ENCODE assay signal across 26 cellular contexts in genomic region chr19:19653597-19654147, GRCh38. TPM values are rescaled to one million over a fixed set of nuclear protein-coding genes. Genes with fewer than 3 reads are reported as not detected.
"Had no signal": no experiment of that assay in that cellular context is flagged by ENCODE, and none has a peak within 500 bp of the region (broad histone marks: within the 10 kb centered on the region; RNA-seq: fewer than 3 reads in every experiment).

No MANE protein-coding gene starts in this region.

- H3K27ac ChIP-seq: gastrocnemius medialis, parathyroid adenoma, psoas muscle, testis, transverse colon, VCaP had no signal

- ATAC-seq: activated CD4-positive, CD25-positive, alpha-beta regulatory T cell treated with anti-CD3 and anti-CD28 coated beads, Interleukin-2, amount 50 U/mL, for 24 hours; gastrocnemius medialis; left colon; psoas muscle had no signal

- H3K27me3 ChIP-seq: gastrocnemius medialis, testis, transverse colon had no signal

- H3K9me3 Mint-ChIP-seq: activated naive CD4-positive, alpha-beta T cell treated with anti-CD3 and anti-CD28 coated beads, Interleukin-2, amount 50 U/mL, for 72 hours; nephron progenitor cell had no signal

- H3K27ac Mint-ChIP-seq: nephron progenitor cell had no signal

- FAIRE-seq: colon, endometrium, keratinocyte, TTC549 had no signal

- H3K4me3 ChIP-seq: gastrocnemius medialis, psoas muscle, testis, transverse colon had no signal

- H3K4me3 Mint-ChIP-seq: nephron progenitor cell had no signal

- H3K4me1 Mint-ChIP-seq: nephron progenitor cell had no signal

- DNase-seq: activated CD4-positive, alpha-beta T cell treated with anti-CD3 and anti-CD28 coated beads for 48 hours; activated CD4-positive, alpha-beta T cell treated with anti-CD3 and anti-CD28 coated beads, Interleukin-2, amount 50 U/mL, for 48 hours; activated CD8-positive, alpha-beta memory T cell treated with anti-CD3 and anti-CD28 coated beads for 24 hours; activated effector memory CD4-positive, alpha-beta T cell treated with anti-CD3 and anti-CD28 coated beads, Interleukin-2, amount 50 U/mL, for 16 hours; dermis blood vessel endothelial cell; effector CD8-positive, alpha-beta T cell; gastrocnemius medialis; glutamatergic neuron; nephron progenitor cell; stimulated activated CD4-positive, alpha-beta T cell treated with anti-CD3 and anti-CD28 coated beads, Interleukin-15, amount 100 ng/mL, for 24 hours; stimulated activated CD4-positive, alpha-beta T cell treated with anti-CD3 and anti-CD28 coated beads, Interleukin-2, amount 100 ng/mL, for 24 hours; stimulated activated naive CD4-positive, alpha-beta T cell treated with Interleukin-2 at 50 U/mL for 16 hours; T-helper 1 cell; T-helper 9 cell; testis; transverse colon had no signal

RNA-seq across cellular contexts. Expression of gene PBX4, which starts 35.2 kb away (rescaled TPM):
- total RNA-seq: dermis blood vessel endothelial cell, gastrocnemius medialis had no signal
